ENCODE assay signal across 2 cellular contexts in the genomic region with DNA sequence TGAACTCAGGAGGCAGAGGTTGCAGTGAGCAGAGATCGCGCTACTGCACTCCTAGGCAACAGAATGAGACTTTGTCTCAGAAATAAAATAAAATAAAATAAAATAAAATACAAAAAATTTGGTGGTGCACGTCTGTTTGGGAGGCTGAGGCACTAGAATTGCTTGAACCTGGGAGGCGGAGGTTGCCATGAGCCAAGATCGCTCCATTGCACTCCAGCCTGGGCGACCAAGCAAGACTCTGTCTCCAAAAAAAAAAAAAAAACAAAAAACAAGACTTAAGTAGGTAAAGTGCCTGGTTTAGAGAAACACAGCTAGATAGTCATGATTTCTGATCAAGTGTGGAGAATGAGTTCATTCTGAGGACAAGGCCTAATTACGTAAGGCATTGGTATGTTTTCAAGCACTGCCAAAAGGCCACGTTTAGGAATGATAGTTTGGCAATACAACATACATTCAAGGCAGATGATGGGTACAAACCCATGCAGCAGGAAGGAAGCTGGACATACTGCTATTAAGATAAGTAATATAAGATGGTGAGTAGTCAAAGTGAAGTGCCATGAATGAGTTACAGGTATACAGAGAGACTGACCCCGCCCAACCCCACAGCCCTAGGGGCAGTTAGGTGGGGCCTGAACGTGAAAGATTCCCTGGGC.
TF ChIP-seq lines count a peak whose summit lies in the region.

No MANE protein-coding gene starts in this region.

TF ChIP-seq in A549, 52 proteins besides CTCF, POLR2A, EP300 and RAD21 (continued from another document):
- TF ChIP-seq, protein P1, sequence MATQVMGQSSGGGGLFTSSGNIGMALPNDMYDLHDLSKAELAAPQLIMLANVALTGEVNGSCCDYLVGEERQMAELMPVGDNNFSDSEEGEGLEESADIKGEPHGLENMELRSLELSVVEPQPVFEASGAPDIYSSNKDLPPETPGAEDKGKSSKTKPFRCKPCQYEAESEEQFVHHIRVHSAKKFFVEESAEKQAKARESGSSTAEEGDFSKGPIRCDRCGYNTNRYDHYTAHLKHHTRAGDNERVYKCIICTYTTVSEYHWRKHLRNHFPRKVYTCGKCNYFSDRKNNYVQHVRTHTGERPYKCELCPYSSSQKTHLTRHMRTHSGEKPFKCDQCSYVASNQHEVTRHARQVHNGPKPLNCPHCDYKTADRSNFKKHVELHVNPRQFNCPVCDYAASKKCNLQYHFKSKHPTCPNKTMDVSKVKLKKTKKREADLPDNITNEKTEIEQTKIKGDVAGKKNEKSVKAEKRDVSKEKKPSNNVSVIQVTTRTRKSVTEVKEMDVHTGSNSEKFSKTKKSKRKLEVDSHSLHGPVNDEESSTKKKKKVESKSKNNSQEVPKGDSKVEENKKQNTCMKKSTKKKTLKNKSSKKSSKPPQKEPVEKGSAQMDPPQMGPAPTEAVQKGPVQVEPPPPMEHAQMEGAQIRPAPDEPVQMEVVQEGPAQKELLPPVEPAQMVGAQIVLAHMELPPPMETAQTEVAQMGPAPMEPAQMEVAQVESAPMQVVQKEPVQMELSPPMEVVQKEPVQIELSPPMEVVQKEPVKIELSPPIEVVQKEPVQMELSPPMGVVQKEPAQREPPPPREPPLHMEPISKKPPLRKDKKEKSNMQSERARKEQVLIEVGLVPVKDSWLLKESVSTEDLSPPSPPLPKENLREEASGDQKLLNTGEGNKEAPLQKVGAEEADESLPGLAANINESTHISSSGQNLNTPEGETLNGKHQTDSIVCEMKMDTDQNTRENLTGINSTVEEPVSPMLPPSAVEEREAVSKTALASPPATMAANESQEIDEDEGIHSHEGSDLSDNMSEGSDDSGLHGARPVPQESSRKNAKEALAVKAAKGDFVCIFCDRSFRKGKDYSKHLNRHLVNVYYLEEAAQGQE (IDR thresholded peaks at IDR 0.05), result no peak
- no peak for TF ChIP-seq ATOH8 (CRISPR knock-in tag; IDR thresholded peaks at IDR 0.05; ENCODE audit: low read depth)
- TF ChIP-seq NR3C1 (IDR thresholded peaks at IDR 0.05), result no peak
- TF ChIP-seq EHMT2 (IDR thresholded peaks at IDR 0.05; ENCODE audit: low read depth), result no peak
- TF ChIP-seq CBX2 (IDR thresholded peaks at IDR 0.05; ENCODE audit: borderline replicate concordance, low read depth), result no peak
- TF ChIP-seq KDM5A (IDR thresholded peaks at IDR 0.05), result no peak
- TF ChIP-seq ZFP36 (IDR thresholded peaks at IDR 0.05; ENCODE audit: borderline replicate concordance, partially characterized antibody), result no peak

TF ChIP-seq in SK-N-SH treated with all-trans-retinoic acid at 6 μM for 48 hours, 23 proteins besides CTCF, POLR2A, EP300 and RAD21 (continued from another document):
- TF ChIP-seq CREB5 (CRISPR knock-in tag; IDR thresholded peaks at IDR 0.05; ENCODE audit: low read depth), result no peak
- no peak for TF ChIP-seq ZFP3 (CRISPR knock-in tag; IDR thresholded peaks at IDR 0.05)
- no peak for TF ChIP-seq RARB (CRISPR knock-in tag; IDR thresholded peaks at IDR 0.05)
- TF ChIP-seq ZC3H10 (CRISPR knock-in tag; IDR thresholded peaks at IDR 0.05), result no peak
- TF ChIP-seq, protein P2, sequence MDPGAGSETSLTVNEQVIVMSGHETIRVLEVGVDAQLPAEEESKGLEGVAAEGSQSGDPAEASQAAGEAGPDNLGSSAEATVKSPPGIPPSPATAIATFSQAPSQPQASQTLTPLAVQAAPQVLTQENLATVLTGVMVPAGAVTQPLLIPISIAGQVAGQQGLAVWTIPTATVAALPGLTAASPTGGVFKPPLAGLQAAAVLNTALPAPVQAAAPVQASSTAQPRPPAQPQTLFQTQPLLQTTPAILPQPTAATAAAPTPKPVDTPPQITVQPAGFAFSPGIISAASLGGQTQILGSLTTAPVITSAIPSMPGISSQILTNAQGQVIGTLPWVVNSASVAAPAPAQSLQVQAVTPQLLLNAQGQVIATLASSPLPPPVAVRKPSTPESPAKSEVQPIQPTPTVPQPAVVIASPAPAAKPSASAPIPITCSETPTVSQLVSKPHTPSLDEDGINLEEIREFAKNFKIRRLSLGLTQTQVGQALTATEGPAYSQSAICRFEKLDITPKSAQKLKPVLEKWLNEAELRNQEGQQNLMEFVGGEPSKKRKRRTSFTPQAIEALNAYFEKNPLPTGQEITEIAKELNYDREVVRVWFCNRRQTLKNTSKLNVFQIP (CRISPR knock-in tag; IDR thresholded peaks at IDR 0.05; ENCODE audit: borderline replicate concordance, low read depth), result no peak
